Comparison of ENCODE assay signal across 18 cellular contexts in genomic region chr20:6162239-6162638, GRCh38. TPM values are rescaled to one million over a fixed set of nuclear protein-coding genes. Genes with fewer than 3 reads are reported as not detected.
DNase-seq lines count a peak whose midpoint lies in the region; ATAC-seq and TF ChIP-seq lines count a peak whose summit lies in the region.
"Had no signal": no experiment of that assay in that cellular context is flagged by ENCODE, and none has a peak within 500 bp of the region (broad histone marks: within the 10 kb centered on the region; RNA-seq: fewer than 3 reads in every experiment).

No MANE protein-coding gene starts in this region.

- no peak overlapping the region for H3K4me3 ChIP-seq in body of pancreas
- H3K4me3 ChIP-seq in right cardiac atrium (ENCODE audit: low read length), result no peak overlapping the region
- H3K4me3 ChIP-seq in gastrocnemius medialis, result no peak overlapping the region
- H3K4me3 ChIP-seq in CD8-positive, alpha-beta memory T cell (ENCODE audit: low read length), result no peak overlapping the region
- H3K4me3 ChIP-seq: ovary had no signal

- no peaks in the 10 kb centered on the region for H3K36me3 Mint-ChIP-seq in CD8-positive, alpha-beta memory T cell
- H3K36me3 Mint-ChIP-seq: CD14-positive monocyte had no signal

- H3K9me3 Mint-ChIP-seq in CD8-positive, alpha-beta memory T cell, result peaks cover 0 to 6% (median 4%) of the 10 kb centered on the region in 5 donors

- TF ChIP-seq POLR2A in body of pancreas (IDR thresholded peaks at IDR 0.05) (no peak), gastrocnemius medialis (IDR thresholded peaks at IDR 0.05) (no peak)

- ATAC-seq in body of pancreas, result peak; percentile 30
- peak; percentile 90 to 94 for ATAC-seq in right cardiac atrium
- peak; percentile 65 to 67 for ATAC-seq in gastrocnemius medialis
- ATAC-seq: activated naive CD8-positive, alpha-beta T cell treated with anti-CD3 and anti-CD28 coated beads, Interleukin-2, amount 50 U/mL, for 24 hours; SK-N-SH treated with all-trans-retinoic acid at 6 μM for 48 hours; stimulated activated naive CD8-positive, alpha-beta T cell treated with anti-CD3 and anti-CD28 coated beads, Interleukin-15, Interleukin-2, amounts not matched to agents 100 U/mL and 50 U/mL, for 24 hours had no signal

- H3K4me3 Mint-ChIP-seq in CD8-positive, alpha-beta memory T cell, result no peak overlapping the region
- H3K4me3 Mint-ChIP-seq: activated B cell treated with CpG ODN at 0.5 μM for 24 hours; activated naive CD8-positive, alpha-beta T cell treated with anti-CD3 and anti-CD28 coated beads, Interleukin-2, amount 50 U/mL, for 24 hours; CD14-positive monocyte had no signal

- POLR2A ChIA-PET in CD8-positive, alpha-beta memory T cell (lab: Charles Lee), result no interaction called here

- whole genome bisulfite sequencing in body of pancreas, 2 donors, result 24 to 25% methylated on average over 4 of the region's 4 CpGs
- WGBS in right cardiac atrium, result 18% methylated on average over 4 of the region's 4 CpGs

- H3K4me1 ChIP-seq in body of pancreas, result no peaks in the 10 kb centered on the region
- H3K4me1 ChIP-seq in right cardiac atrium (ENCODE audit: control insufficient read depth, insufficient read depth, low read length), result peaks cover 6% of the 10 kb centered on the region
- H3K4me1 ChIP-seq in gastrocnemius medialis, result peaks cover 0 to 12% of the 10 kb centered on the region in 2 donors
- H3K4me1 ChIP-seq in CD8-positive, alpha-beta memory T cell (ENCODE audit: insufficient read depth, low read length), result no peaks in the 10 kb centered on the region

- intact Hi-C loops in body of pancreas (cut with DNase I) (no loop called here), right cardiac atrium (cut with DNase I) (no loop called here), gastrocnemius medialis (cut with DNase I; ENCODE audit: low total_unique reads) (no loop called here)

- no peak overlapping the region for H3K27ac Mint-ChIP-seq in CD8-positive, alpha-beta memory T cell
- H3K27ac Mint-ChIP-seq: activated B cell treated with CpG ODN at 0.5 μM for 24 hours; activated naive CD8-positive, alpha-beta T cell treated with anti-CD3 and anti-CD28 coated beads, Interleukin-2, amount 50 U/mL, for 24 hours had no signal

- peak; percentile 69 for DNase-seq in NCI-H1092 (lab: John Stamatoyannopoulos, UW)
- peak in 2 of 4 donors; percentile 23 to 28 for DNase-seq in body of pancreas
- peak; percentile 82 to 90 (median 87) for DNase-seq in right cardiac atrium
- DNase-seq in gastrocnemius medialis, result peak; percentile 56 to 80
- no peak for DNase-seq in CD8-positive, alpha-beta memory T cell
- no peak for DNase-seq in NCI-H187 (lab: John Stamatoyannopoulos, UW)
- no peak for DNase-seq in AG08396 (ENCODE audit: low spot score)
- DNase-seq in NCI-H1436 treated with DMSO at 0.1 percent for 48 hours (lab: John Stamatoyannopoulos, UW), result no peak
- DNase-seq: activated B cell treated with CpG ODN at 0.5 μM for 24 hours; activated naive CD8-positive, alpha-beta T cell treated with anti-CD3 and anti-CD28 coated beads, Interleukin-2, amount 50 U/mL, for 24 hours; activated T-cell treated with anti-CD3 and anti-CD28 coated beads for 4 hours; IMR-90; NCI-H187 treated with DMSO at 0.1 percent for 48 hours; ovary; stimulated activated CD4-positive, alpha-beta T cell treated with anti-CD3 and anti-CD28 coated beads, Interleukin-4, amount 100 ng/mL, for 24 hours; stimulated activated naive CD8-positive, alpha-beta T cell treated with anti-CD3 and anti-CD28 coated beads, Interleukin-15, Interleukin-2, amounts not matched to agents 100 U/mL and 50 U/mL, for 24 hours had no signal

- H3K27me3 ChIP-seq in body of pancreas (no peaks in the 10 kb centered on the region), right cardiac atrium (ENCODE audit: control insufficient read depth, insufficient read depth) (no peaks in the 10 kb centered on the region), gastrocnemius medialis (no peaks in the 10 kb centered on the region)
- no peaks in the 10 kb centered on the region for H3K27me3 ChIP-seq in CD8-positive, alpha-beta memory T cell (ENCODE audit: insufficient read depth, low read length, poor library complexity, severe bottlenecking)
- H3K27me3 ChIP-seq: ovary had no signal

- peaks cover 0 to 6% (median 0%) of the 10 kb centered on the region in 3 donors for H3K9me3 ChIP-seq in body of pancreas
- no peaks in the 10 kb centered on the region for H3K9me3 ChIP-seq in right cardiac atrium (ENCODE audit: control insufficient read depth, low read length)
- no peaks in the 10 kb centered on the region for H3K9me3 ChIP-seq in gastrocnemius medialis
- H3K9me3 ChIP-seq in CD8-positive, alpha-beta memory T cell (ENCODE audit: low read length), result no peaks in the 10 kb centered on the region

- in situ Hi-C loops in gastrocnemius medialis (cut with MboI; ENCODE audit: low sequenced_read_pairs in 4 of 4), result no loop called here

- peaks cover 6 to 27% of the 10 kb centered on the region in 2 donors for H3K27me3 Mint-ChIP-seq in CD8-positive, alpha-beta memory T cell

- CTCF ChIA-PET in CD8-positive, alpha-beta memory T cell (lab: Charles Lee), result no interaction called here

- H3K4me1 Mint-ChIP-seq in CD8-positive, alpha-beta memory T cell, result no peaks in the 10 kb centered on the region
- H3K4me1 Mint-ChIP-seq: activated B cell treated with CpG ODN at 0.5 μM for 24 hours; activated naive CD8-positive, alpha-beta T cell treated with anti-CD3 and anti-CD28 coated beads, Interleukin-2, amount 50 U/mL, for 24 hours; CD14-positive monocyte had no signal

- H3K36me3 ChIP-seq in body of pancreas (replicated peaks in 1 of 2; ENCODE audit: insufficient read depth in 1 of 2, low read depth in 2 of 2) (no peaks in the 10 kb centered on the region), gastrocnemius medialis (no peaks in the 10 kb centered on the region)
- no peaks in the 10 kb centered on the region for H3K36me3 ChIP-seq in CD8-positive, alpha-beta memory T cell (ENCODE audit: insufficient read depth, low read length)
- H3K36me3 ChIP-seq: ovary had no signal

- H3K27ac ChIP-seq in body of pancreas (no peak overlapping the region), right cardiac atrium (ENCODE audit: low read length) (peak overlapping the region; percentile 13), gastrocnemius medialis (no peak overlapping the region)
- H3K27ac ChIP-seq in CD8-positive, alpha-beta memory T cell (ENCODE audit: low read depth, low read length), result no peak overlapping the region
- H3K27ac ChIP-seq: ovary had no signal

- TF ChIP-seq CTCF in body of pancreas (IDR thresholded peaks at IDR 0.05) (no peak), gastrocnemius medialis (IDR thresholded peaks at IDR 0.05 in 4 of 5, conservative IDR thresholded peaks at IDR 0.05 in 1 of 5) (no peak)

RNA-seq across cellular contexts. Expression of gene FERMT1, which starts 39.4 kb away (rescaled TPM):
- total RNA-seq in body of pancreas (1 to 10 TPM; 3.0 to 5.7 TPM), right cardiac atrium (1 to 10 TPM; 1.7 to 2.9 (median 2.1) TPM), gastrocnemius medialis (under 1 TPM in 2 of 4 donors, not detected in 2; 0.09 to 0.36 TPM)
- polyA plus RNA-seq in right cardiac atrium, result 0.54 TPM
- under 1 TPM; 0.22 to 0.26 TPM for total RNA-seq in CD8-positive, alpha-beta memory T cell
- polyA plus RNA-seq in CD8-positive, alpha-beta memory T cell, result not detected
- total RNA-seq: activated B cell treated with CpG ODN at 0.5 μM for 24 hours had no signal
- polyA plus RNA-seq: CD14-positive monocyte had no signal

Comparison
In these comparisons a context has a peak if more than half of its experiments do, and no peak if none do; other contexts are left out.
1. DNase-seq: peak in NCI-H1092 (single experiment), right cardiac atrium (3 of 3) and gastrocnemius medialis (2 of 2); none in CD8-positive, alpha-beta memory T cell (0 of 5), NCI-H187 (0 of 2), AG08396 (single experiment) and NCI-H1436 treated with DMSO at 0.1 percent for 48 hours (single experiment).
2. ATAC-seq: peak in every context shown above with its lines; median percentile 92 in right cardiac atrium; 66 in gastrocnemius medialis; 30 in body of pancreas.